In the genomic region with DNA sequence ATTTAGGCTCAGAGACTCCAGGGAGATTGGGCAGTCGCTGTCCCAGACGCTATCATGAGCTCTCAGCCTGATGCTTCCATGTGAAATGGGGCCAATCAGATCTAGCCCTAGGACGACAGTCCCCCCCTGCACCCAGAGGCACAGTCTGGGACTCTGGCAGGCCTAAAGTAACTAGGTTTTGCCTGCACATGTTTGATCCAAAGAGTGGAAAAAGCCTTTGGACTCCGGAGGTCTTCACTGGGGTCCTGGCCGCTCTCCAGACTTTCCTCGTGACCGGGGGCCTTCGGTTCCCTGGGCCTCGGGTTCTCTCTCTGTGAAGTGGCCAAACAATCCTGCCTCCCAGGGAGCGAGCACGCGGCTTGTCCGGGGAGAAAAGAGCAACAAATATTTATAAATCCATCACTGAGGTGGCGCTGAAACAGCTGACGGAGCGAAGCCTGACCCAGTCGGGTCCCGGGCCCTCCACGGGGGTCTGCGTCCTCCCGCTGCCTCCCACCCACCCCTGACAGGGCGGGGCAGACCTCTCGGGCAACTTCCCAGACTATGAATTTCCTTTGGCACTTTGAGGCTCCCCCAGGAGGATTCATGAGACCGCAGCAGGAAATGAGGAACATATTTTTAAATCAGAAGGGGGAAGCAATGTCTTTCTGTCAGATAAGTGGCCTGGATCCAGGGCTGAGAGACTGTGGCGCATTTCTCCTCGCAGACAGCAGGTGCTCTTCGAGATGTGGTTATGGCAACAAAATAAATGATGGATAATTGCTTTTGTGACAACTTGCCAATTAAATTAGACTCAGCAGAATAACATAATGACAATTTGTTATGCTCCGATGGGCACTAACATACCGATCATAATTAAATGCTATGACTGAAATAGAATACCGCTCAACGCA, we compare ENCODE assay signal across 8 cellular contexts. TPM values are rescaled to one million over a fixed set of nuclear protein-coding genes. Genes with fewer than 3 reads are reported as not detected.
DNase-seq lines count a peak whose midpoint lies in the region; ATAC-seq and TF ChIP-seq lines count a peak whose summit lies in the region.

No MANE protein-coding gene starts in this region.

- H3K9me3 ChIP-seq in IMR-90 (ENCODE audit: control insufficient read depth, insufficient read depth, low read length) (no peaks in the 10 kb centered on the region), ovary (no peaks in the 10 kb centered on the region)

- H3K9ac ChIP-seq in IMR-90 (ENCODE audit: low read depth, low read length): no peak overlapping the region

- peak; percentile 51 for ATAC-seq in IMR-90 (ENCODE audit: low read depth)
- ATAC-seq in activated CD8-positive, alpha-beta T cell treated with anti-CD3 and anti-CD28 coated beads, Interleukin-2, amount 10 ng/mL, durations not matched to agents 7 days and 5 days: no peak
- no peak for ATAC-seq in HG02884 (IDR thresholded peaks at IDR 0.05; ENCODE audit: unreplicated experiment)
- no peak for ATAC-seq in natural killer cell

- no peak overlapping the region for H2BK120ac ChIP-seq in IMR-90 (ENCODE audit: low read depth, low read length)

- H2BK15ac ChIP-seq in IMR-90 (ENCODE audit: low read depth, low read length): no peak overlapping the region

- no peak overlapping the region for H3K56ac ChIP-seq in IMR-90 (ENCODE audit: extremely low read depth, insufficient read depth, low read length)

- WGBS in IMR-90 (ENCODE audit: extremely low coverage in 2 of 2, insufficient read length in 1 of 2), 2 experiments: 0% methylated on average over 8 of the region's 31 CpGs; no CpG with 5 or more reads in 1 of the 2 experiments
- WGBS in ovary, 3 donors: 4 to 7% (median 5%) methylated on average over 31 of the region's 31 CpGs

- CTCF ChIA-PET in IMR-90 (lab: Yijun Ruan, JAX): interaction anchor here (0.9 kb wide), 1 partner anchor 8 kb away, joined by 3 read pairs; no protein-coding TSS in a partner anchor
- CTCF ChIA-PET in activated CD8-positive, alpha-beta T cell treated with anti-CD3 and anti-CD28 coated beads, Interleukin-2, amount 10 ng/mL, durations not matched to agents 7 days and 5 days (lab: Charles Lee): interaction anchor here (1.0 to 1.9 kb wide), 4 partner anchors 22 to 61 kb away, joined by 3 to 8 read pairs (median 6); no protein-coding TSS in a partner anchor

- in situ Hi-C loops in IMR-90 (cut with MboI; ENCODE audit: low sequenced_read_pairs): loop anchor here (25.0 kb wide), 1 partner anchor 1999 kb away; no protein-coding TSS in a partner anchor

- no peak for TF ChIP-seq EP300 in ovary (IDR thresholded peaks at IDR 0.05)

- no peak overlapping the region for H3K18ac ChIP-seq in IMR-90 (ENCODE audit: low read depth, low read length)

- no peak overlapping the region for H2AK5ac ChIP-seq in IMR-90 (ENCODE audit: low read depth, low read length)

- H4K8ac ChIP-seq in IMR-90 (ENCODE audit: low read depth in 2 of 2, low read length in 2 of 2): no peak overlapping the region

- no peaks in the 10 kb centered on the region for H3K9me3 Mint-ChIP-seq in activated CD8-positive, alpha-beta T cell treated with anti-CD3 and anti-CD28 coated beads, Interleukin-2, amount 10 ng/mL, durations not matched to agents 7 days and 5 days (ENCODE audit: insufficient read depth)
- H3K9me3 Mint-ChIP-seq in natural killer cell: no peaks in the 10 kb centered on the region

- H4K5ac ChIP-seq in IMR-90 (ENCODE audit: low read depth, low read length): no peak overlapping the region

- H3K23ac ChIP-seq in IMR-90 (ENCODE audit: low read depth, low read length): no peak overlapping the region

- H3K27me3 ChIP-seq in IMR-90 (ENCODE audit: control insufficient read depth, insufficient read depth, low read length) (peaks cover 26% of the 10 kb centered on the region), ovary (no peaks in the 10 kb centered on the region)

- POLR2A ChIA-PET in IMR-90 (lab: Charles Lee; ENCODE audit: unreplicated experiment): no interaction called here
- POLR2A ChIA-PET in activated CD8-positive, alpha-beta T cell treated with anti-CD3 and anti-CD28 coated beads, Interleukin-2, amount 10 ng/mL, durations not matched to agents 7 days and 5 days (lab: Charles Lee): no interaction called here

- no peak for TF ChIP-seq RAD21 in IMR-90 (IDR thresholded peaks at IDR 0.05; ENCODE audit: low read length)

- TF ChIP-seq POLR2A in IMR-90 (IDR thresholded peaks at IDR 0.05; ENCODE audit: low read depth, low read length) (no peak), ovary (IDR thresholded peaks at IDR 0.05) (no peak)

- H3K4ac ChIP-seq in IMR-90 (ENCODE audit: low read depth, low read length): no peak overlapping the region

- no peak overlapping the region for H2BK5ac ChIP-seq in IMR-90 (ENCODE audit: low read depth, low read length, poor library complexity, severe bottlenecking)

- H3K27me3 Mint-ChIP-seq in activated CD8-positive, alpha-beta T cell treated with anti-CD3 and anti-CD28 coated beads, Interleukin-2, amount 10 ng/mL, durations not matched to agents 7 days and 5 days (ENCODE audit: low read depth): peaks cover 60% of the 10 kb centered on the region
- H3K27me3 Mint-ChIP-seq in natural killer cell (ENCODE audit: low read depth in 2 of 2): peaks cover 40 to 58% of the 10 kb centered on the region in 2 donors

- peak overlapping the region; percentile 34 for H2AFZ ChIP-seq in IMR-90 (replicated peaks; ENCODE audit: low read length, poor library complexity)

- no peak overlapping the region for H2AK9ac ChIP-seq in IMR-90 (replicated peaks; ENCODE audit: low read depth, low read length, poor library complexity)

- H3K36me3 ChIP-seq in IMR-90 (ENCODE audit: control insufficient read depth, insufficient read depth, low read length): no peaks in the 10 kb centered on the region
- no peaks in the 10 kb centered on the region for H3K36me3 ChIP-seq in ovary

- no peaks in the 10 kb centered on the region for H3K36me3 Mint-ChIP-seq in activated CD8-positive, alpha-beta T cell treated with anti-CD3 and anti-CD28 coated beads, Interleukin-2, amount 10 ng/mL, durations not matched to agents 7 days and 5 days (ENCODE audit: low read depth)
- H3K36me3 Mint-ChIP-seq in natural killer cell: no peaks in the 10 kb centered on the region

- no peak overlapping the region for H2BK20ac ChIP-seq in IMR-90 (ENCODE audit: low read depth, low read length)

- dilution Hi-C loops in IMR-90 (cut with HindIII; ENCODE audit: low sequenced_read_pairs, unreplicated experiment): no loop called here

- no peak overlapping the region for H3K27ac ChIP-seq in IMR-90 (ENCODE audit: insufficient read depth, low read length)
- peak overlapping the region; percentile 4 to 74 for H3K27ac ChIP-seq in ovary

- H3K4me2 ChIP-seq in IMR-90 (ENCODE audit: low read depth, low read length): peak overlapping the region; percentile 16; the same call in 1 of the 2 replicates

- TF ChIP-seq CTCF in IMR-90 (conservative IDR thresholded peaks at IDR 0.05; ENCODE audit: low read depth, low read length) (no peak), ovary (IDR thresholded peaks at IDR 0.05) (no peak), natural killer cell (IDR thresholded peaks at IDR 0.05) (no peak)

- no peaks in the 10 kb centered on the region for H4K20me1 ChIP-seq in IMR-90 (ENCODE audit: insufficient read depth, low read length)

- no peaks in the 10 kb centered on the region for H3K4me1 ChIP-seq in IMR-90 (ENCODE audit: control insufficient read depth, insufficient read depth, low read length)
- peaks cover 6% of the 10 kb centered on the region for H3K4me1 ChIP-seq in ovary (ENCODE audit: insufficient read depth)

- DNase-seq in IMR-90: peak; percentile 4
- DNase-seq in NOMO-1 (lab: John Stamatoyannopoulos, UW; ENCODE audit: unreplicated experiment in 2 of 2): peak; percentile 68 to 88
- DNase-seq in fibroblast of peridontal ligament (ENCODE audit: extremely low read depth): peak; percentile 37
- DNase-seq in ovary: peak; percentile 53 to 78 (median 73)
- DNase-seq in stimulated activated naive CD4-positive, alpha-beta T cell treated with Interleukin-2 at 50 U/mL for 16 hours (lab: John Stamatoyannopoulos, UW): no peak
- DNase-seq in activated CD8-positive, alpha-beta T cell treated with anti-CD3 and anti-CD28 coated beads, Interleukin-2, amount 10 ng/mL, durations not matched to agents 7 days and 5 days: no peak
- DNase-seq in natural killer cell: no peak

- H3K4me3 ChIP-seq in IMR-90 (ENCODE audit: insufficient read depth, low read depth, low read length) (no peak overlapping the region), ovary (peak overlapping the region; percentile 40)

- H3K4me1 Mint-ChIP-seq in activated CD8-positive, alpha-beta T cell treated with anti-CD3 and anti-CD28 coated beads, Interleukin-2, amount 10 ng/mL, durations not matched to agents 7 days and 5 days (ENCODE audit: low read depth): peaks cover 6% of the 10 kb centered on the region
- peaks cover 0 to 5% of the 10 kb centered on the region in 2 donors for H3K4me1 Mint-ChIP-seq in natural killer cell

- no peak overlapping the region for H3K4me3 Mint-ChIP-seq in activated CD8-positive, alpha-beta T cell treated with anti-CD3 and anti-CD28 coated beads, Interleukin-2, amount 10 ng/mL, durations not matched to agents 7 days and 5 days
- H3K4me3 Mint-ChIP-seq in natural killer cell: no peak overlapping the region

- no peaks in the 10 kb centered on the region for H3K79me1 ChIP-seq in IMR-90 (ENCODE audit: low read depth in 1 of 2, low read length in 2 of 2)

- H4K91ac ChIP-seq in IMR-90 (ENCODE audit: insufficient read depth, low read depth, low read length): no peak overlapping the region

- no peak overlapping the region for H3K27ac Mint-ChIP-seq in activated CD8-positive, alpha-beta T cell treated with anti-CD3 and anti-CD28 coated beads, Interleukin-2, amount 10 ng/mL, durations not matched to agents 7 days and 5 days
- no peak overlapping the region for H3K27ac Mint-ChIP-seq in natural killer cell

- H3K9me1 ChIP-seq in IMR-90 (ENCODE audit: insufficient read depth, low read length): no peaks in the 10 kb centered on the region; the same call in 1 of the 2 replicates

- intact Hi-C loops in IMR-90 (cut with micrococcal nuclease) (no loop called here), ovary (cut with DNase I) (no loop called here), natural killer cell (cut with micrococcal nuclease) (no loop called here)

- no TSS peak for BruUV-seq in IMR-90 (replicated peaks; lab: Mats Ljungman, UMichigan)

- H3K14ac ChIP-seq in IMR-90 (replicated peaks; ENCODE audit: low read depth, low read length): no peak overlapping the region

TF ChIP-seq in IMR-90, 13 proteins besides CTCF, POLR2A, EP300 and RAD21:
- TF ChIP-seq CHD1 (IDR thresholded peaks at IDR 0.05; ENCODE audit: low read depth, low read length): no peak
- no peak for TF ChIP-seq MAZ (IDR thresholded peaks at IDR 0.05; ENCODE audit: borderline replicate concordance, low read depth, low read length)
- no peak for TF ChIP-seq NFE2L2 (IDR thresholded peaks at IDR 0.05; ENCODE audit: low read depth, low read length)

RNA-seq across cellular contexts. Expression of a gene that starts 38.9 kb away (rescaled TPM):
- 37.3 and 41.7 TPM in 2 replicates for total RNA-seq in IMR-90 (2012; rRNA removed)
- polyA plus RNA-seq in IMR-90 (2012; rRNA removed): 22.1 and 23.5 TPM in 2 replicates
- polyA plus RNA-seq in IMR-90 (2012; cell fraction: cytosol; rRNA removed): 22.4 and 35.2 TPM in 2 replicates
- polyA plus RNA-seq in IMR-90 (2012; cell fraction: nucleus; rRNA removed; ENCODE audit: low replicate concordance): 9.9 and 18.3 TPM in 2 replicates
- total RNA-seq in ovary: 10 to 100 TPM; 12.2 to 37.9 (median 31.2) TPM
- polyA plus RNA-seq in ovary: 10 to 100 TPM; 23.4 to 26.2 TPM
- total RNA-seq in activated CD8-positive, alpha-beta T cell treated with anti-CD3 and anti-CD28 coated beads, Interleukin-2, amount 10 ng/mL, durations not matched to agents 7 days and 5 days: 10 to 100 TPM; 46.3 to 48.7 TPM
- 10 to 100 TPM; 12.8 to 17.3 (median 17.2) TPM for total RNA-seq in natural killer cell

Comparison
In these comparisons a context has a peak if more than half of its experiments do, and no peak if none do; other contexts are left out.
1. DNase-seq: peak in IMR-90 (single experiment), NOMO-1 (2 of 2), fibroblast of peridontal ligament (single experiment) and ovary (5 of 5); none in stimulated activated naive CD4-positive, alpha-beta T cell treated with Interleukin-2 at 50 U/mL for 16 hours (single experiment), activated CD8-positive, alpha-beta T cell treated with anti-CD3 and anti-CD28 coated beads, Interleukin-2, amount 10 ng/mL, durations not matched to agents 7 days and 5 days (single experiment) and natural killer cell (single experiment).